8 cellular contexts compared by ENCODE assay signal in the genomic region with DNA sequence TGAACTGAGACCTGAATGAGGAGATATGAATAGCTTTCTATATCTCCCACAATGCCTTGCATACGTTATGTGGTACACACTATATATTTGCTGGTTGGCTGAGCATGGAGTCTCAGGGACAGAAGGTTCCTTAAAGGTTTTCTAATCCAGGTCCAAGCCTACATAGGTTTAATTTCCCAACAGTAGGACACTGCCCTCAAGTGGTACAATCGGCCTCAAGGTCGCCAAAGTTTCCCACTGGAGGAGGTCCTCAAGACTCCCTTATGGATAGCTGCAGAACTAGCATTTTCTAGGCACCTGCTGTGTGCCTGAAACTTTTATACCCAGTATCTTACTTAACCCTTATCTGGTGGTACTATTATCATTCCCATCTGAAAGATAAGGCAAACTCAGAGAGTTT. TPM values are rescaled to one million over a fixed set of nuclear protein-coding genes. Genes with fewer than 3 reads are reported as not detected.
DNase-seq lines count a peak whose midpoint lies in the region; ATAC-seq, FAIRE-seq and TF ChIP-seq lines count a peak whose summit lies in the region.

No MANE protein-coding gene starts in this region.

- no peak overlapping the region for H3K27ac ChIP-seq in astrocyte (ENCODE audit: low read depth, low read length)

- H3K4me3 ChIP-seq in AG09309 (ENCODE audit: control insufficient read depth, low read depth, low read length), result no peak overlapping the region
- H3K4me3 ChIP-seq in HFF-Myc (replicated peaks; ENCODE audit: low read depth, low read length), result no peak overlapping the region
- H3K4me3 ChIP-seq in astrocyte (ENCODE audit: insufficient read depth, low read depth, low read length), result no peak overlapping the region

- DNase-seq in AG09309 (ENCODE audit: low read depth) (no peak), HFF-Myc (ENCODE audit: extremely low read depth, low read depth) (no peak), astrocyte (ENCODE audit: low read depth) (no peak), kidney tubule cell (ENCODE audit: low spot score) (peak; percentile 30), T-cell (no peak), NAMALWA (ENCODE audit: low spot score) (no peak), occipital lobe (lab: John Stamatoyannopoulos, UW) (no peak)

- H3K27me3 Mint-ChIP-seq in astrocyte (ENCODE audit: low read depth, unreplicated experiment), result peaks cover 2% of the 10 kb centered on the region
- peaks cover 11 to 21% of the 10 kb centered on the region in 2 donors for H3K27me3 Mint-ChIP-seq in T-cell

- no peaks in the 10 kb centered on the region for H4K20me1 ChIP-seq in astrocyte (ENCODE audit: insufficient read depth, low read length)

- no peaks in the 10 kb centered on the region for H3K36me3 ChIP-seq in astrocyte (ENCODE audit: insufficient read depth, low read length)

- no peak overlapping the region for H3K4me3 Mint-ChIP-seq in astrocyte (ENCODE audit: unreplicated experiment)
- H3K4me3 Mint-ChIP-seq in T-cell, result no peak overlapping the region

- H2AFZ ChIP-seq in astrocyte (ENCODE audit: low read depth, low read length), result no peak overlapping the region

- H3K4me1 ChIP-seq in astrocyte (ENCODE audit: insufficient read depth, low read length), result no peaks in the 10 kb centered on the region

- peak; percentile 43 for TF ChIP-seq CTCF in AG09309 (IDR thresholded peaks at IDR 0.05; ENCODE audit: control insufficient read depth, insufficient read depth, low read depth, low read length, missing control alignments)
- peak; percentile 37 for TF ChIP-seq CTCF in HFF-Myc (IDR thresholded peaks at IDR 0.05; ENCODE audit: low read depth, low read length, missing control alignments)
- no peak for TF ChIP-seq CTCF in astrocyte (IDR thresholded peaks at IDR 0.05; ENCODE audit: insufficient read depth, low read depth, low read length)

- H3K4me1 Mint-ChIP-seq in astrocyte (ENCODE audit: low read depth, unreplicated experiment), result no peaks in the 10 kb centered on the region
- no peaks in the 10 kb centered on the region for H3K4me1 Mint-ChIP-seq in T-cell

- no peaks in the 10 kb centered on the region for H3K36me3 Mint-ChIP-seq in astrocyte (ENCODE audit: low read depth, unreplicated experiment)
- H3K36me3 Mint-ChIP-seq in T-cell, result no peaks in the 10 kb centered on the region

- CTCF ChIA-PET in T-cell (lab: Charles Lee), result interaction anchor here in 1 of 2 donors (1.0 kb wide), 1 partner anchor 75 kb away, joined by 4 read pairs; no protein-coding TSS in a partner anchor

- no peak overlapping the region for H3K9ac ChIP-seq in astrocyte (ENCODE audit: low read length)

- ATAC-seq in T-cell (replicated peaks in 1 of 4) (no peak), HG03097 (IDR thresholded peaks at IDR 0.05; ENCODE audit: low FRiP score, unreplicated experiment) (no peak)

- peak; percentile 26 for FAIRE-seq in astrocyte (lab: Jason Lieb, UNC)

- H3K4me2 ChIP-seq in astrocyte (ENCODE audit: low read length), result no peak overlapping the region

- H3K9me3 Mint-ChIP-seq in astrocyte (ENCODE audit: unreplicated experiment), result peaks cover 4% of the 10 kb centered on the region
- no peaks in the 10 kb centered on the region for H3K9me3 Mint-ChIP-seq in T-cell

- no peaks in the 10 kb centered on the region for H3K27me3 ChIP-seq in astrocyte (ENCODE audit: insufficient read depth, low read length)

- no peaks in the 10 kb centered on the region for H3K9me3 ChIP-seq in astrocyte (ENCODE audit: insufficient read depth, low read depth, low read length)

- POLR2A ChIA-PET in T-cell (lab: Charles Lee), result no interaction called here

- H3K79me2 ChIP-seq in astrocyte (ENCODE audit: insufficient read depth, low read length), result no peaks in the 10 kb centered on the region

- H3K27ac Mint-ChIP-seq in astrocyte (ENCODE audit: unreplicated experiment) (no peak overlapping the region), T-cell (no peak overlapping the region)

RNA-seq across cellular contexts. Expression of a gene that starts 21.0 kb away (rescaled TPM):
- total RNA-seq in astrocyte (23.0 and 23.3 TPM in 2 replicates), T-cell (1 to 10 TPM; 3.9 to 7.8 (median 7.4) TPM), occipital lobe (22.3 TPM)
